20 cellular contexts compared by ENCODE assay signal in genomic region chr3:114639171-114639570, GRCh38.
"Had no signal": no experiment of that assay in that cellular context is flagged by ENCODE, and none has a peak within 500 bp of the region (broad histone marks: within the 10 kb centered on the region; RNA-seq: fewer than 3 reads in every experiment).

No MANE protein-coding gene starts in this region.

- H3K4me3 Mint-ChIP-seq: activated B cell treated with CpG ODN at 0.5 μM for 24 hours; activated naive CD8-positive, alpha-beta T cell treated with anti-CD3 and anti-CD28 coated beads, Interleukin-2, amount 10 ng/mL, durations not matched to agents 7 days and 5 days; memory B cell; nephron; stimulated activated effector memory CD8-positive, alpha-beta T cell treated with anti-CD3 and anti-CD28 coated beads, Interleukin-12 subunit alpha, Interleukin-12 subunit beta, amount 100 ng/mL, for 72 hours; stimulated activated naive CD8-positive, alpha-beta T cell treated with anti-CD3 and anti-CD28 coated beads, Interleukin-15, amount 100 ng/mL, for 72 hours; T-helper 17 cell had no signal

- H3K9me3 ChIP-seq: colonic mucosa had no signal

- H3K4me1 Mint-ChIP-seq: activated B cell treated with CpG ODN at 0.5 μM for 24 hours; memory B cell; stimulated activated effector memory CD8-positive, alpha-beta T cell treated with anti-CD3 and anti-CD28 coated beads, Interleukin-12 subunit alpha, Interleukin-12 subunit beta, amount 100 ng/mL, for 72 hours; stimulated activated naive CD8-positive, alpha-beta T cell treated with anti-CD3 and anti-CD28 coated beads, Interleukin-15, amount 100 ng/mL, for 72 hours; T-helper 17 cell had no signal

- H3K27ac Mint-ChIP-seq: activated B cell treated with CpG ODN at 0.5 μM for 24 hours; activated naive CD8-positive, alpha-beta T cell treated with anti-CD3 and anti-CD28 coated beads, Interleukin-2, amount 10 ng/mL, durations not matched to agents 7 days and 5 days; memory B cell; stimulated activated effector memory CD8-positive, alpha-beta T cell treated with anti-CD3 and anti-CD28 coated beads, Interleukin-12 subunit alpha, Interleukin-12 subunit beta, amount 100 ng/mL, for 72 hours; stimulated activated naive CD8-positive, alpha-beta T cell treated with anti-CD3 and anti-CD28 coated beads, Interleukin-15, amount 100 ng/mL, for 72 hours; T-helper 17 cell had no signal

- H3K4me3 ChIP-seq: colonic mucosa, dorsolateral prefrontal cortex, skin epidermis, suprapubic skin, uterus had no signal

- DNase-seq: activated B cell treated with CpG ODN at 0.5 μM for 24 hours; activated CD4-positive, alpha-beta T cell treated with anti-CD3 and anti-CD28 coated beads for 4 hours; activated CD4-positive, alpha-beta T cell treated with anti-CD3 and anti-CD28 coated beads, Interleukin-2, amount 50 U/mL, for 48 hours; activated naive CD4-positive, alpha-beta T cell treated with Interleukin-2 at 50 U/mL for 16 hours; activated naive CD8-positive, alpha-beta T cell treated with anti-CD3 and anti-CD28 coated beads, Interleukin-2, amount 10 ng/mL, durations not matched to agents 7 days and 5 days; activated T-cell treated with anti-CD3 and anti-CD28 coated beads, Interleukin-2, amount 50 U/mL, for 48 hours; colonic mucosa; dorsolateral prefrontal cortex; foreskin keratinocyte; stimulated activated CD4-positive, alpha-beta T cell treated with anti-CD3 and anti-CD28 coated beads, Interleukin-2, amount 100 ng/mL, for 24 hours; stimulated activated naive CD8-positive, alpha-beta T cell treated with anti-CD3 and anti-CD28 coated beads, Interleukin-15, amount 100 ng/mL, for 72 hours; SW 1271; T-helper 17 cell; trophoblast cell; uterus had no signal

- H3K36me3 Mint-ChIP-seq: stimulated activated effector memory CD8-positive, alpha-beta T cell treated with anti-CD3 and anti-CD28 coated beads, Interleukin-12 subunit alpha, Interleukin-12 subunit beta, amount 100 ng/mL, for 72 hours had no signal

- H3K27me3 Mint-ChIP-seq: activated B cell treated with CpG ODN at 0.5 μM for 24 hours; activated naive CD8-positive, alpha-beta T cell treated with anti-CD3 and anti-CD28 coated beads, Interleukin-2, amount 10 ng/mL, durations not matched to agents 7 days and 5 days; memory B cell; stimulated activated naive CD8-positive, alpha-beta T cell treated with anti-CD3 and anti-CD28 coated beads, Interleukin-15, amount 100 ng/mL, for 72 hours; T-helper 17 cell had no signal

- H3K36me3 ChIP-seq: colonic mucosa, suprapubic skin, uterus had no signal

- H3K4me1 ChIP-seq: colonic mucosa, foreskin keratinocyte, suprapubic skin, uterus had no signal

- ATAC-seq: foreskin keratinocyte; stimulated activated effector memory CD8-positive, alpha-beta T cell treated with anti-CD3 and anti-CD28 coated beads, Interleukin-12 subunit alpha, Interleukin-12 subunit beta, amount 100 ng/mL, for 72 hours; stimulated activated naive CD8-positive, alpha-beta T cell treated with anti-CD3 and anti-CD28 coated beads, Interleukin-15, amount 100 ng/mL, for 72 hours; T-helper 17 cell had no signal

- H3K27me3 ChIP-seq: colonic mucosa, dorsolateral prefrontal cortex, foreskin keratinocyte, suprapubic skin, uterus had no signal

- H3K27ac ChIP-seq: colonic mucosa, foreskin keratinocyte, skin epidermis, suprapubic skin, uterus had no signal
